1 cellular context compared by ENCODE assay signal in the genomic region with DNA sequence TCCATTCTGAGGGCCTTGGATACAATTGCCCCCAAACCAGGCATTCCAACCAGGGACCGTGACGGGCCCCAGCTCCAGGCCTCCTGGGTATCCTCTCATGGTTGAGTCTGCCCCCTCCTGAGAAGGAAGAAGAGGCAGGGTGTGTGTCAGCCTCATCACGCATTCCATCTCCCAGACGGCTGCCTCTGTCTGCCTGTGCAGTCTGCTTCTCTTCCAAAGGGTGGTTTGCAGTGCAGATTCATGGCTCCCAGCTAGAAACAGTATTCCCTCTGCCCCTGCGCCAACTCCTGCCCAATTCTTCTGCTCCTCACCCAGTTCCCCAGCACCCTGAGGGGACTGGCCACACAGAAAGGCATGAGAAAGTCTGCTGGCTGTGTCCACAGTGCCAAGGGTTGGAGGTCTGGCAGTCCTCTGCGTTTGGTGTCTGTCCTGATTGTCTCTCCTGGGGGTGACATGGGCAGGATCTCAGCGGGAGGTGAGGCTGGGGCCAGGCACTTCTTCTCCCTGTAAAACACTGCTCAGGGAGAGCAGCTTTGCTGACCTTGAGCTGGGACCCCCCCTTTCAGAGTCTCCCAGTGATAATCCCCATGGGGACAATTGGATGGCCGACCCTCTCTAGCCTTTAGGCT.
TF ChIP-seq lines count a peak whose summit lies in the region.

No MANE protein-coding gene starts in this region.

TF ChIP-seq in SK-N-SH, 30 proteins besides CTCF, POLR2A, EP300 and RAD21 (continued from another document):
- TF ChIP-seq, protein P1, sequence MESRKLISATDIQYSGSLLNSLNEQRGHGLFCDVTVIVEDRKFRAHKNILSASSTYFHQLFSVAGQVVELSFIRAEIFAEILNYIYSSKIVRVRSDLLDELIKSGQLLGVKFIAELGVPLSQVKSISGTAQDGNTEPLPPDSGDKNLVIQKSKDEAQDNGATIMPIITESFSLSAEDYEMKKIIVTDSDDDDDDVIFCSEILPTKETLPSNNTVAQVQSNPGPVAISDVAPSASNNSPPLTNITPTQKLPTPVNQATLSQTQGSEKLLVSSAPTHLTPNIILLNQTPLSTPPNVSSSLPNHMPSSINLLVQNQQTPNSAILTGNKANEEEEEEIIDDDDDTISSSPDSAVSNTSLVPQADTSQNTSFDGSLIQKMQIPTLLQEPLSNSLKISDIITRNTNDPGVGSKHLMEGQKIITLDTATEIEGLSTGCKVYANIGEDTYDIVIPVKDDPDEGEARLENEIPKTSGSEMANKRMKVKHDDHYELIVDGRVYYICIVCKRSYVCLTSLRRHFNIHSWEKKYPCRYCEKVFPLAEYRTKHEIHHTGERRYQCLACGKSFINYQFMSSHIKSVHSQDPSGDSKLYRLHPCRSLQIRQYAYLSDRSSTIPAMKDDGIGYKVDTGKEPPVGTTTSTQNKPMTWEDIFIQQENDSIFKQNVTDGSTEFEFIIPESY (IDR thresholded peaks at IDR 0.05; ENCODE audit: borderline replicate concordance, low read depth): no peak
- no peak for TF ChIP-seq SIN3A (IDR thresholded peaks at IDR 0.05; ENCODE audit: borderline replicate concordance, low read depth, low read length)
- TF ChIP-seq, protein P2, sequence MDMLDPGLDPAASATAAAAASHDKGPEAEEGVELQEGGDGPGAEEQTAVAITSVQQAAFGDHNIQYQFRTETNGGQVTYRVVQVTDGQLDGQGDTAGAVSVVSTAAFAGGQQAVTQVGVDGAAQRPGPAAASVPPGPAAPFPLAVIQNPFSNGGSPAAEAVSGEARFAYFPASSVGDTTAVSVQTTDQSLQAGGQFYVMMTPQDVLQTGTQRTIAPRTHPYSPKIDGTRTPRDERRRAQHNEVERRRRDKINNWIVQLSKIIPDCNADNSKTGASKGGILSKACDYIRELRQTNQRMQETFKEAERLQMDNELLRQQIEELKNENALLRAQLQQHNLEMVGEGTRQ (IDR thresholded peaks at IDR 0.05; ENCODE audit: borderline replicate concordance, low read depth, low read length): no peak
- TF ChIP-seq POLR2AphosphoS5 (IDR thresholded peaks at IDR 0.05; ENCODE audit: low read depth, low read length): no peak
- TF ChIP-seq GABPA (IDR thresholded peaks at IDR 0.05; ENCODE audit: low read depth): no peak
- no peak for TF ChIP-seq GATA2 (CRISPR knock-in tag; IDR thresholded peaks at IDR 0.05)
- TF ChIP-seq, protein P3, sequence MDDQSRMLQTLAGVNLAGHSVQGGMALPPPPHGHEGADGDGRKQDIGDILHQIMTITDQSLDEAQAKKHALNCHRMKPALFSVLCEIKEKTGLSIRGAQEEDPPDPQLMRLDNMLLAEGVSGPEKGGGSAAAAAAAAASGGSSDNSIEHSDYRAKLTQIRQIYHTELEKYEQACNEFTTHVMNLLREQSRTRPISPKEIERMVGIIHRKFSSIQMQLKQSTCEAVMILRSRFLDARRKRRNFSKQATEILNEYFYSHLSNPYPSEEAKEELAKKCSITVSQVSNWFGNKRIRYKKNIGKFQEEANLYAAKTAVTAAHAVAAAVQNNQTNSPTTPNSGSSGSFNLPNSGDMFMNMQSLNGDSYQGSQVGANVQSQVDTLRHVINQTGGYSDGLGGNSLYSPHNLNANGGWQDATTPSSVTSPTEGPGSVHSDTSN (IDR thresholded peaks at IDR 0.05): 0 out of 2 replicates have a peak, but pooled peaks have one; percentile 10
- no peak for TF ChIP-seq NFIC (IDR thresholded peaks at IDR 0.05; ENCODE audit: borderline replicate concordance)
- TF ChIP-seq, protein P4, sequence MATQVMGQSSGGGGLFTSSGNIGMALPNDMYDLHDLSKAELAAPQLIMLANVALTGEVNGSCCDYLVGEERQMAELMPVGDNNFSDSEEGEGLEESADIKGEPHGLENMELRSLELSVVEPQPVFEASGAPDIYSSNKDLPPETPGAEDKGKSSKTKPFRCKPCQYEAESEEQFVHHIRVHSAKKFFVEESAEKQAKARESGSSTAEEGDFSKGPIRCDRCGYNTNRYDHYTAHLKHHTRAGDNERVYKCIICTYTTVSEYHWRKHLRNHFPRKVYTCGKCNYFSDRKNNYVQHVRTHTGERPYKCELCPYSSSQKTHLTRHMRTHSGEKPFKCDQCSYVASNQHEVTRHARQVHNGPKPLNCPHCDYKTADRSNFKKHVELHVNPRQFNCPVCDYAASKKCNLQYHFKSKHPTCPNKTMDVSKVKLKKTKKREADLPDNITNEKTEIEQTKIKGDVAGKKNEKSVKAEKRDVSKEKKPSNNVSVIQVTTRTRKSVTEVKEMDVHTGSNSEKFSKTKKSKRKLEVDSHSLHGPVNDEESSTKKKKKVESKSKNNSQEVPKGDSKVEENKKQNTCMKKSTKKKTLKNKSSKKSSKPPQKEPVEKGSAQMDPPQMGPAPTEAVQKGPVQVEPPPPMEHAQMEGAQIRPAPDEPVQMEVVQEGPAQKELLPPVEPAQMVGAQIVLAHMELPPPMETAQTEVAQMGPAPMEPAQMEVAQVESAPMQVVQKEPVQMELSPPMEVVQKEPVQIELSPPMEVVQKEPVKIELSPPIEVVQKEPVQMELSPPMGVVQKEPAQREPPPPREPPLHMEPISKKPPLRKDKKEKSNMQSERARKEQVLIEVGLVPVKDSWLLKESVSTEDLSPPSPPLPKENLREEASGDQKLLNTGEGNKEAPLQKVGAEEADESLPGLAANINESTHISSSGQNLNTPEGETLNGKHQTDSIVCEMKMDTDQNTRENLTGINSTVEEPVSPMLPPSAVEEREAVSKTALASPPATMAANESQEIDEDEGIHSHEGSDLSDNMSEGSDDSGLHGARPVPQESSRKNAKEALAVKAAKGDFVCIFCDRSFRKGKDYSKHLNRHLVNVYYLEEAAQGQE (IDR thresholded peaks at IDR 0.05; ENCODE audit: low read depth, low read length): no peak
- peak; percentile 14; the same call in 1 of the 2 replicates for TF ChIP-seq TCF12 (IDR thresholded peaks at IDR 0.05)
- no peak for TF ChIP-seq FOSL2 (IDR thresholded peaks at IDR 0.05; ENCODE audit: borderline replicate concordance, low read depth)
- TF ChIP-seq TAF1 (IDR thresholded peaks at IDR 0.05; ENCODE audit: borderline replicate concordance, low read depth, low read length): no peak
